ENCODE assay signal across 11 cellular contexts in the genomic region with DNA sequence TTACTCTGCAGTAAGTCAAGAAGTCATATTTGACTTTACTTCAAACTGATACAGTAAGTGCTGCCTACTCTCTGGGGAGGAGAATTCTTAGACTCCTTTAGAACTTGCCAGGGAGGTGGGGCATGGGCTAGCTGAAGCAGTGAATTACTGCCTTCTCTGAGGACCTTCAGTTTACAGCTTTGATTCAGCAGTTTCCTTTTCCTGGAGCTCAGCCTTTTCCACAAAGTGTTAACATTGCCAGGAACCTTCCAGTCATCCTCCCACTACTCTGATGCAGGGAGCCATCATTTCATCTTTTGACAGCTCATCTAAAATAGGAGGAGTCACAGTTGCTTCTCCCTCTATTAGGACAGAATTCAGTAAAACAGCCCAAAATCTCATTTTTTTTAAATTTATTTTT. TPM values are rescaled to one million over a fixed set of nuclear protein-coding genes. Genes with fewer than 3 reads are reported as not detected.
A peak's percentile ranks its signal among the peaks of the same experiment; 100 is the strongest.
DNase-seq lines count a peak whose midpoint lies in the region; ATAC-seq and TF ChIP-seq lines count a peak whose summit lies in the region.
"Had no signal": no experiment of that assay in that cellular context is flagged by ENCODE, and none has a peak within 500 bp of the region (broad histone marks: within the 10 kb centered on the region; RNA-seq: fewer than 3 reads in every experiment).

No MANE protein-coding gene starts in this region.

- no peaks in the 10 kb centered on the region for H4K20me1 ChIP-seq in Karpas-422 (ENCODE audit: insufficient read depth, low read depth, low read length)

- POLR2A ChIA-PET in CD4-positive, alpha-beta T cell (lab: Charles Lee) = interaction anchor here (0.6 to 2.3 kb wide), 2 partner anchors 104 to 111 kb away, joined by 3 to 20 read pairs; no protein-coding TSS in a partner anchor

- TF ChIP-seq POLR2A in spleen (IDR thresholded peaks at IDR 0.05) = no peak

- peaks cover 47% of the 10 kb centered on the region for H3K79me2 ChIP-seq in Karpas-422 (ENCODE audit: low read length)

- TF ChIP-seq CTCF in CD4-positive, alpha-beta T cell (IDR thresholded peaks at IDR 0.05) = no peak
- TF ChIP-seq CTCF in astrocyte of the spinal cord (IDR thresholded peaks at IDR 0.05; ENCODE audit: low read depth, low read length) (no peak), nephron (IDR thresholded peaks at IDR 0.05; ENCODE audit: unreplicated experiment in 3 of 3) (no peak), spleen (IDR thresholded peaks at IDR 0.05 in 8 of 11, conservative IDR thresholded peaks at IDR 0.05 in 3 of 11) (no peak)

- no peak overlapping the region for H3K4me3 Mint-ChIP-seq in CD4-positive, alpha-beta T cell
- no peak overlapping the region for H3K4me3 Mint-ChIP-seq in nephron

- no peaks in the 10 kb centered on the region for H3K9me3 Mint-ChIP-seq in CD4-positive, alpha-beta T cell
- no peaks in the 10 kb centered on the region for H3K9me3 Mint-ChIP-seq in nephron
- H3K9me3 Mint-ChIP-seq: IgD-negative memory B cell had no signal

- in situ Hi-C loops in astrocyte of the spinal cord (cut with HindIII; ENCODE audit: low sequenced_read_pairs) = no loop called here

- H3K36me3 ChIP-seq in Karpas-422 (ENCODE audit: insufficient read depth, low read length) (peaks cover 79% of the 10 kb centered on the region), spleen (peaks cover 0 to 96% (median 74%) of the 10 kb centered on the region in 6 donors)

- intact Hi-C loops in CD4-positive, alpha-beta T cell (cut with DNase I, micrococcal nuclease) = loop anchor here (1.0 to 5.0 kb wide), 4 partner anchors 47 to 126 kb away; a partner anchor contains a TSS
- intact Hi-C loops in spleen (cut with DNase I; ENCODE audit: low total_unique reads) = loop anchor here (2.0 kb wide), 1 partner anchor 126 kb away; no protein-coding TSS in a partner anchor

- no peak overlapping the region for H3K4me2 ChIP-seq in Karpas-422 (ENCODE audit: low read depth, low read length, poor library complexity, severe bottlenecking)

- ATAC-seq in CD4-positive, alpha-beta T cell (ENCODE audit: poor library complexity) = peak; percentile 32
- ATAC-seq in GM19023 (IDR thresholded peaks at IDR 0.05; ENCODE audit: unreplicated experiment) = no peak

- CTCF ChIA-PET in CD4-positive, alpha-beta T cell (lab: Charles Lee) = interaction anchor here (0.7 to 3.1 kb wide), 14 partner anchors 8 to 245 kb away, joined by 3 to 27 read pairs (median 4); no protein-coding TSS in a partner anchor

- no peaks in the 10 kb centered on the region for H3K9me2 ChIP-seq in Karpas-422 (replicated peaks; ENCODE audit: insufficient read depth, low read length)

- DNase-seq in CD4-positive, alpha-beta T cell = no peak
- DNase-seq in Karpas-422 (no peak), astrocyte of the spinal cord (ENCODE audit: low read depth, low spot score) (peak; percentile 29), spleen (no peak), NCI-H1092 (lab: John Stamatoyannopoulos, UW) (no peak)
- DNase-seq: esophagus squamous epithelium had no signal

- H3K27me3 Mint-ChIP-seq in CD4-positive, alpha-beta T cell = no peaks in the 10 kb centered on the region
- H3K27me3 Mint-ChIP-seq in nephron (ENCODE audit: low read depth) = no peaks in the 10 kb centered on the region
- H3K27me3 Mint-ChIP-seq: IgD-negative memory B cell had no signal

- no peaks in the 10 kb centered on the region for H3K9me3 ChIP-seq in CD4-positive, alpha-beta T cell (ENCODE audit: control insufficient read depth, low read length)
- H3K9me3 ChIP-seq in Karpas-422 (ENCODE audit: low read length) (no peaks in the 10 kb centered on the region), spleen (no peaks in the 10 kb centered on the region)
- H3K9me3 ChIP-seq: body of pancreas, esophagus squamous epithelium, SJCRH30 had no signal

- no peaks in the 10 kb centered on the region for H3K27me3 ChIP-seq in CD4-positive, alpha-beta T cell (ENCODE audit: control insufficient read depth, insufficient read depth, low read length)
- H3K27me3 ChIP-seq in Karpas-422 (ENCODE audit: low read length) (no peaks in the 10 kb centered on the region), spleen (replicated peaks in 1 of 7) (no peaks in the 10 kb centered on the region)
- H3K27me3 ChIP-seq: body of pancreas, esophagus squamous epithelium, SJCRH30 had no signal

- H3K4me1 Mint-ChIP-seq in CD4-positive, alpha-beta T cell (ENCODE audit: low read depth) = peaks cover 5% of the 10 kb centered on the region
- H3K4me1 Mint-ChIP-seq in nephron = peaks cover 25% of the 10 kb centered on the region

- no peak overlapping the region for H3K9ac ChIP-seq in Karpas-422 (ENCODE audit: low read length)

- peaks cover 9% of the 10 kb centered on the region; the same call in 1 of the 2 replicates for H3K4me1 ChIP-seq in Karpas-422 (ENCODE audit: low read length)
- H3K4me1 ChIP-seq in spleen = peaks cover 0 to 18% (median 5%) of the 10 kb centered on the region in 6 donors
- H3K4me1 ChIP-seq: body of pancreas, SJCRH30 had no signal

- peak overlapping the region; percentile 18 for H3K27ac Mint-ChIP-seq in CD4-positive, alpha-beta T cell
- peak overlapping the region; percentile 64 to 82 (median 78) for H3K27ac Mint-ChIP-seq in nephron

- no peak overlapping the region for H3K27ac ChIP-seq in CD4-positive, alpha-beta T cell (ENCODE audit: low read depth, low read length)
- H3K27ac ChIP-seq in Karpas-422 (ENCODE audit: low read length) = peak overlapping the region; percentile 38; the same call in 1 of the 2 replicates
- H3K27ac ChIP-seq in spleen = peak overlapping the region in 3 of 8 donors; percentile 13 to 36 (median 22)
- H3K27ac ChIP-seq: body of pancreas, esophagus squamous epithelium, SJCRH30 had no signal

- H3K36me3 Mint-ChIP-seq in CD4-positive, alpha-beta T cell (ENCODE audit: low read depth) = peaks cover 90% of the 10 kb centered on the region
- peaks cover 76% of the 10 kb centered on the region for H3K36me3 Mint-ChIP-seq in nephron (ENCODE audit: low read depth)

- no peak overlapping the region for H3K4me3 ChIP-seq in Karpas-422 (ENCODE audit: low read length)
- H3K4me3 ChIP-seq in astrocyte of the spinal cord (ENCODE audit: low read depth, low read length) = no peak overlapping the region
- no peak overlapping the region for H3K4me3 ChIP-seq in spleen
- H3K4me3 ChIP-seq: body of pancreas, esophagus squamous epithelium, SJCRH30 had no signal

- H2AFZ ChIP-seq in Karpas-422 (ENCODE audit: low read length) = no peak overlapping the region

RNA-seq across cellular contexts. Expression of a gene that starts 42.7 kb away (rescaled TPM):
- 100 to 1,000 TPM; 387 to 404 TPM for total RNA-seq in CD4-positive, alpha-beta T cell
- total RNA-seq in Karpas-422 (2014; rRNA removed; shearing (Covaris generic); ENCODE audit: low replicate concordance) = 48.6 and 69.0 TPM in 2 replicates
- total RNA-seq in spleen = 100 to 1,000 TPM in 6 of 7 donors, 10 to 100 TPM in 1; 96.7 to 144 (median 134) TPM
- 10 to 100 TPM; 28.0 to 51.3 (median 29.3) TPM for polyA plus RNA-seq in spleen
